Comparison of ENCODE assay signal across 21 cellular contexts in the genomic region with DNA sequence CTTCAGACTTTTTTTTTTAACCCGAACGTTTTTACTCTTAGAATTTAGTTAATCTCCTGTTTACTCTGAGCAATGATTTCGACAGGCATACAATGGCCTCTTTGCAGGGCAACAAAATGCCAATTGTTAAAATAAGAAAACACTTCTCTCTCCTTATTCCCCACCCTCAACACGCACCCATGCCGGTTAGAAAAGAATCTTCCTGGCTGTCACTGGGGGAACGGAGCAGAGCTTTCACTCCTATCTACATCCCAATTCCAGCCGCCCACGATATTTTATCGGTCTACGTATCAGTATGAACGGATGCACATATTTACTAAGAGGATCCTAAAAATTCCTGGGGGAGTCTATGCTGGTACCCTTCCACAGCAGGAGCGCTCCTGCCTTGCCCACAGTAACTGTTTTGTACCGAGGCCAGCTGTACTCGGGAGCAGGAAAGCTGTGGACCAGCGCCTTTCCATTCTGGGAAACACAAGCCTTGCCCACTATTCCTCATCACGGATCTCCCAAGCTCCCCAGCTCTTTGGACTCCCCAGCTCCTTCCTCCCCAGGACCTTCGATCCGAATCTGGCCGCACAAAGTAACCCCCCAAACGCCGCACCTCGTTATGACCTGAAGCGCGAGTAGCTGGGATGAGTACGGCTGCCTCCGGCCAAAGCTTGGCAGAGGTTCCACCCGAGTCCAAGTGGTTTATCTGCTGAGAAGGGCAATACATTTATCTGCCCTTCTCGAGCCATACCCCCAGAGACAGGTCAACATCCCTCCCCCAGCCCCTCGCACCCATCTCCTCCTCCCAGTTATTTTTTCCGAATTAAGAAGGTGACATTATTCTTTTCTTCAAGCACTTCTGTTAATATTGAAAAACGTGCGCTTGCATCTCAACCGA. TPM values are rescaled to one million over a fixed set of nuclear protein-coding genes. Genes with fewer than 3 reads are reported as not detected.
DNase-seq lines count a peak whose midpoint lies in the region; ATAC-seq lines count a peak whose summit lies in the region.
"Had no signal": no experiment of that assay in that cellular context is flagged by ENCODE, and none has a peak within 500 bp of the region (broad histone marks: within the 10 kb centered on the region; RNA-seq: fewer than 3 reads in every experiment).

No MANE protein-coding gene starts in this region.

- ATAC-seq in activated T-cell treated with anti-CD3 and anti-CD28 coated beads, Interleukin-2, amount 50 U/mL, for 72 hours (replicated peaks in 1 of 2): no peak
- ATAC-seq in HG02973 (IDR thresholded peaks at IDR 0.05; ENCODE audit: unreplicated experiment): no peak
- ATAC-seq: activated naive CD4-positive, alpha-beta T cell treated with anti-CD3 and anti-CD28 coated beads, Interleukin-2, amount 50 U/mL, for 72 hours; heart right ventricle; lower lobe of right lung; PC-3 had no signal

- no peak overlapping the region for H3K27ac ChIP-seq in CD4-positive, alpha-beta memory T cell (ENCODE audit: low read depth, low read length)
- no peak overlapping the region for H3K27ac ChIP-seq in iPS-18a (ENCODE audit: low read length)
- H3K27ac ChIP-seq: C4-2B, heart right ventricle, lower lobe of right lung had no signal

- no peak for DNase-seq in CD4-positive, alpha-beta memory T cell
- DNase-seq in DMS114 treated with DMSO at 0.1 percent for 48 hours (lab: John Stamatoyannopoulos, UW; ENCODE audit: unreplicated experiment) (peak; percentile 50), KBM-7 (no peak), DMS79 (lab: John Stamatoyannopoulos, UW) (no peak), DMS153 (lab: John Stamatoyannopoulos, UW) (no peak)
- no peak for DNase-seq in activated T-cell treated with anti-CD3 and anti-CD28 coated beads, Interleukin-2, amount 50 U/mL, for 72 hours
- DNase-seq: cerebellar nuclear complex, heart right ventricle, lower lobe of right lung, PC-3, SW 1271 had no signal

- no peak overlapping the region for H3K4me3 ChIP-seq in CD4-positive, alpha-beta memory T cell (ENCODE audit: low read length in 2 of 2)
- H3K4me3 ChIP-seq in iPS-18a (ENCODE audit: low read length): peak overlapping the region; percentile 88
- H3K4me3 ChIP-seq: HAP-1, heart right ventricle, lower lobe of right lung, smooth muscle cell had no signal

- CTCF ChIA-PET in CD4-positive, alpha-beta memory T cell (lab: Charles Lee; ENCODE audit: partially characterized antibody): interaction anchor here (1.0 kb wide), 1 partner anchor 178 kb away, joined by 3 read pairs; no protein-coding TSS in a partner anchor

- peak overlapping the region in 6 of 8 donors; percentile 32 to 76 (median 60) for H3K4me3 Mint-ChIP-seq in CD4-positive, alpha-beta memory T cell
- H3K4me3 Mint-ChIP-seq in activated T-cell treated with anti-CD3 and anti-CD28 coated beads, Interleukin-2, amount 50 U/mL, for 72 hours: peak overlapping the region; percentile 43 to 64

- peaks cover 74 to 84% of the 10 kb centered on the region in 2 donors for H3K27me3 Mint-ChIP-seq in CD4-positive, alpha-beta memory T cell
- H3K27me3 Mint-ChIP-seq in activated T-cell treated with anti-CD3 and anti-CD28 coated beads, Interleukin-2, amount 50 U/mL, for 72 hours (ENCODE audit: low read depth): peaks cover 84% of the 10 kb centered on the region

- no peaks in the 10 kb centered on the region for H3K36me3 ChIP-seq in CD4-positive, alpha-beta memory T cell (ENCODE audit: insufficient read depth, low read length)
- no peaks in the 10 kb centered on the region for H3K36me3 ChIP-seq in iPS-18a (ENCODE audit: control insufficient read depth, low read depth, low read length)
- H3K36me3 ChIP-seq: HAP-1, lower lobe of right lung had no signal

- peaks cover 0 to 24% of the 10 kb centered on the region in 2 donors for H3K36me3 Mint-ChIP-seq in CD4-positive, alpha-beta memory T cell
- peaks cover 17 to 19% of the 10 kb centered on the region in 2 donors for H3K36me3 Mint-ChIP-seq in activated T-cell treated with anti-CD3 and anti-CD28 coated beads, Interleukin-2, amount 50 U/mL, for 72 hours (ENCODE audit: insufficient read depth in 2 of 2)

- H3K27me3 ChIP-seq in CD4-positive, alpha-beta memory T cell (ENCODE audit: insufficient read depth, low read length): peaks cover 91% of the 10 kb centered on the region
- peaks cover 78% of the 10 kb centered on the region for H3K27me3 ChIP-seq in iPS-18a (ENCODE audit: control insufficient read depth, insufficient read depth, low read length)

- peak overlapping the region in 5 of 7 donors; percentile 47 to 96 (median 81) for H3K27ac Mint-ChIP-seq in CD4-positive, alpha-beta memory T cell
- peak overlapping the region; percentile 2 for H3K27ac Mint-ChIP-seq in activated T-cell treated with anti-CD3 and anti-CD28 coated beads, Interleukin-2, amount 50 U/mL, for 72 hours

- H3K9me3 Mint-ChIP-seq in CD4-positive, alpha-beta memory T cell: peaks cover 2 to 50% (median 27%) of the 10 kb centered on the region in 8 donors
- H3K9me3 Mint-ChIP-seq in activated T-cell treated with anti-CD3 and anti-CD28 coated beads, Interleukin-2, amount 50 U/mL, for 72 hours: no peaks in the 10 kb centered on the region

- H3K9ac ChIP-seq in iPS-18a (ENCODE audit: low read length): peak overlapping the region; percentile 2

- peaks cover 32 to 81% (median 42%) of the 10 kb centered on the region in 4 donors for H3K4me1 Mint-ChIP-seq in CD4-positive, alpha-beta memory T cell
- peaks cover 81% of the 10 kb centered on the region for H3K4me1 Mint-ChIP-seq in activated T-cell treated with anti-CD3 and anti-CD28 coated beads, Interleukin-2, amount 50 U/mL, for 72 hours (ENCODE audit: low read depth)

- intact Hi-C loops in CD4-positive, alpha-beta memory T cell (cut with micrococcal nuclease): no loop called here

- no peaks in the 10 kb centered on the region for H3K9me3 ChIP-seq in CD4-positive, alpha-beta memory T cell (ENCODE audit: control insufficient read depth in 1 of 2, low read length in 2 of 2)
- H3K9me3 ChIP-seq in iPS-18a (ENCODE audit: control insufficient read depth, low read depth, low read length): no peaks in the 10 kb centered on the region
- H3K9me3 ChIP-seq: HAP-1, heart right ventricle, lower lobe of right lung had no signal

- peaks cover 58% of the 10 kb centered on the region for H3K4me1 ChIP-seq in CD4-positive, alpha-beta memory T cell (ENCODE audit: insufficient read depth, low read length)
- peaks cover 52% of the 10 kb centered on the region for H3K4me1 ChIP-seq in iPS-18a (ENCODE audit: control insufficient read depth, low read depth, low read length)
- H3K4me1 ChIP-seq: HAP-1 had no signal

- in situ Hi-C loops in KBM-7 (cut with MboI; ENCODE audit: low pct_unique_long_range_greater_than_20kb, low sequenced_read_pairs): no loop called here

- POLR2A ChIA-PET in CD4-positive, alpha-beta memory T cell (lab: Charles Lee; ENCODE audit: partially characterized antibody): interaction anchor here (1.1 kb wide), 1 partner anchor 8 kb away, joined by 3 read pairs; no protein-coding TSS in a partner anchor

RNA-seq across cellular contexts. Expression of a gene that starts 2.2 kb away (rescaled TPM):
- total RNA-seq in CD4-positive, alpha-beta memory T cell: under 1 TPM in 1 of 2 experiments, not detected in 1; 0.14 TPM
- polyA plus RNA-seq in CD4-positive, alpha-beta memory T cell: under 1 TPM in 1 of 2 donors, not detected in 1; 0.14 TPM
- 1 to 10 TPM; 2.7 to 6.0 TPM for total RNA-seq in activated T-cell treated with anti-CD3 and anti-CD28 coated beads, Interleukin-2, amount 50 U/mL, for 72 hours
- total RNA-seq: epithelial cell of proximal tubule, heart right ventricle, HT1080, lower lobe of right lung, omental fat pad, PC-3, smooth muscle cell, temporal lobe had no signal
- polyA plus RNA-seq: heart right ventricle, smooth muscle cell had no signal
